Comparison of ENCODE assay signal across 30 cellular contexts in the genomic region with DNA sequence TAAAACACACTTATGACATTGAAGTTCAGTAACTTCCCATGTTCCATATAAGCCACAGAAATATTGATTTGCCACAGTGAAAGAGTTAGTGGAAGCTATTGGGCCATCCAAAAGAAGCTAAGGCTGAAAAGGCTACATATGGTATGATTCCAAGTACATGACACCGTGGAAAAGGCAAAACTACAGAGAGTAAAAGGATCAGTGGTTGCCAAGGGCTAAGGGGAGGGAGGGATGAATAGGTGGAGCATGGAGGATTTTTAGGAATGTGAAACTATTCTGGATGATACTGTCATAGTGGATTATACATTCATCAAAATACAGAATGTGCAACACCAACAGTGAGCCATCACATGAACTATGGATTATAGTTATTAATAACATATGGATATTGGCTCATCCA.
"Had no signal": no experiment of that assay in that cellular context is flagged by ENCODE, and none has a peak within 500 bp of the region (broad histone marks: within the 10 kb centered on the region; RNA-seq: fewer than 3 reads in every experiment).

No MANE protein-coding gene starts in this region.

- H3K9me3 ChIP-seq: ascending aorta had no signal

- H3K27me3 ChIP-seq: ascending aorta had no signal

- DNase-seq: activated CD4-positive, alpha-beta T cell treated with anti-CD3 and anti-CD28 coated beads for 36 hours; activated CD4-positive, alpha-beta T cell treated with anti-CD3 and anti-CD28 coated beads, Interleukin-2, amount 10 ng/mL, durations not matched to agents 7 days and 5 days; activated CD4-positive, alpha-beta T cell treated with anti-CD3 and anti-CD28 coated beads, Interleukin-2, amount 50 U/mL, for 48 hours; activated effector memory CD4-positive, alpha-beta T cell treated with anti-CD3 and anti-CD28 coated beads, Interleukin-2, amount 50 U/mL, for 16 hours; activated naive CD4-positive, alpha-beta T cell; activated naive CD4-positive, alpha-beta T cell treated with anti-CD3 and anti-CD28 coated beads, Interleukin-2, amount 50 U/mL, for 16 hours; activated naive CD8-positive, alpha-beta T cell treated with anti-CD3 and anti-CD28 coated beads for 36 hours; activated T-cell treated with anti-CD3 and anti-CD28 coated beads, Interleukin-2, amount 50 U/mL, for 1 hour; activated T-cell treated with anti-CD3 and anti-CD28 coated beads, Interleukin-2, amount 50 U/mL, for 72 hours; amygdala; caudate nucleus; cerebellar nuclear complex; MM.1S; MV-4-11; NCI-H1092; NCI-H1436 treated with DMSO at 0.1 percent for 48 hours; NCI-H1694 treated with DMSO at 0.1 percent for 48 hours; NCI-H2029; NCI-H510A; NCI-H526; NCI-H748 treated with DMSO at 0.1 percent for 48 hours; OCI-M1; Right ventricle myocardium superior had no signal

- H3K9ac ChIP-seq: KMS-11 had no signal

- H3K9me3 Mint-ChIP-seq: activated CD4-positive, alpha-beta T cell treated with anti-CD3 and anti-CD28 coated beads, Interleukin-2, amount 10 ng/mL, durations not matched to agents 7 days and 5 days; activated T-helper 17 cell treated with anti-CD3 and anti-CD28 coated beads, Interleukin-2, amount 50 U/mL, for 72 hours had no signal

- H3K27ac ChIP-seq: ascending aorta, KMS-11 had no signal

- H3K36me3 ChIP-seq: ascending aorta had no signal

- H3K4me3 ChIP-seq: ascending aorta had no signal

- H3K27ac Mint-ChIP-seq: activated CD4-positive, alpha-beta T cell treated with anti-CD3 and anti-CD28 coated beads for 36 hours; activated CD4-positive, alpha-beta T cell treated with anti-CD3 and anti-CD28 coated beads, Interleukin-2, amount 10 ng/mL, durations not matched to agents 7 days and 5 days; activated naive CD8-positive, alpha-beta T cell treated with anti-CD3 and anti-CD28 coated beads for 36 hours; activated T-cell treated with anti-CD3 and anti-CD28 coated beads, Interleukin-2, amount 50 U/mL, for 72 hours; T-helper 1 cell treated with Interleukin-12 subunit alpha and Interleukin-12 subunit beta and Interleukin-4 antibody, amounts not matched to agents 30 μg/mL and 1 μg/mL, for 36 hours; T-helper 2 cell treated with Interferon-gamma antibody and Interleukin-4, amounts not matched to agents 5 μg/mL and 100 μg/mL, for 36 hours had no signal

- H3K4me1 ChIP-seq: ascending aorta had no signal

- H3K4me3 Mint-ChIP-seq: activated CD4-positive, alpha-beta T cell treated with anti-CD3 and anti-CD28 coated beads for 36 hours; activated CD4-positive, alpha-beta T cell treated with anti-CD3 and anti-CD28 coated beads, Interleukin-2, amount 10 ng/mL, durations not matched to agents 7 days and 5 days; activated naive CD8-positive, alpha-beta T cell treated with anti-CD3 and anti-CD28 coated beads for 36 hours; activated T-cell treated with anti-CD3 and anti-CD28 coated beads, Interleukin-2, amount 50 U/mL, for 72 hours; activated T-helper 17 cell treated with anti-CD3 and anti-CD28 coated beads, Interleukin-2, amount 50 U/mL, for 72 hours; brain; T-helper 1 cell treated with Interleukin-12 subunit alpha and Interleukin-12 subunit beta and Interleukin-4 antibody, amounts not matched to agents 30 μg/mL and 1 μg/mL, for 36 hours; T-helper 2 cell treated with Interferon-gamma antibody and Interleukin-4, amounts not matched to agents 5 μg/mL and 100 μg/mL, for 36 hours had no signal

- H3K27me3 Mint-ChIP-seq: activated CD4-positive, alpha-beta T cell treated with anti-CD3 and anti-CD28 coated beads for 36 hours; activated CD4-positive, alpha-beta T cell treated with anti-CD3 and anti-CD28 coated beads, Interleukin-2, amount 10 ng/mL, durations not matched to agents 7 days and 5 days; activated naive CD8-positive, alpha-beta T cell treated with anti-CD3 and anti-CD28 coated beads for 36 hours; activated T-helper 17 cell treated with anti-CD3 and anti-CD28 coated beads, Interleukin-2, amount 50 U/mL, for 72 hours; brain had no signal

- ATAC-seq: activated CD4-positive, alpha-beta T cell treated with anti-CD3 and anti-CD28 coated beads for 36 hours; activated CD4-positive, CD25-positive, alpha-beta regulatory T cell treated with anti-CD3 and anti-CD28 coated beads, Interleukin-2, amount 50 U/mL, for 24 hours; activated T-cell treated with anti-CD3 and anti-CD28 coated beads, Interleukin-2, amount 50 U/mL, for 72 hours; activated T-helper 17 cell treated with anti-CD3 and anti-CD28 coated beads, Interleukin-2, amount 50 U/mL, for 72 hours had no signal

- H3K4me2 ChIP-seq: KMS-11 had no signal
